In the genomic region with DNA sequence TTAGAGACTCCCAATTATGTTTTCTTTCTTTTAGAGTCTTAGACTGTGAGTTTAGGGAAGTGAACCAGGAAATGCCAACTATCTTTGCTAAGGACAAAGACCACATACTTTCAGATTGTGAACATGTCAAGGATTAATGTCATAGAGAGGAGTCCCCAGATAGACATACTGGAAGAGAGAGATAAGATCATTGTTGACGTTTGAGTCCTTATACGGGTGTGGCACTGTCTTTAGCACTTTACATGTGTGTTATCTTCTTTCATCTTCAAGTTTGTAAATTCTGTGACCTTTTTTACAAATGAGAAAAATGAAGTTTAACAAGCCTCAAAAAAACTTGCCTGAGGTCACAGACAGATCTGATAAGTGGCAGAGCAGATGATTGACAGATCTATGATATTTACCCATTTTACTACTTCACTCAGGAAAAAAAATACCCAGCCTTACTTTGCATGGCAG, we compare ENCODE assay signal across 13 cellular contexts. TPM values are rescaled to one million over a fixed set of nuclear protein-coding genes. Genes with fewer than 3 reads are reported as not detected.
A peak's percentile ranks its signal among the peaks of the same experiment; 100 is the strongest.
DNase-seq lines count a peak whose midpoint lies in the region; ATAC-seq and TF ChIP-seq lines count a peak whose summit lies in the region.
"Had no signal": no experiment of that assay in that cellular context is flagged by ENCODE, and none has a peak within 500 bp of the region (broad histone marks: within the 10 kb centered on the region; RNA-seq: fewer than 3 reads in every experiment).

No MANE protein-coding gene starts in this region.

- no peaks in the 10 kb centered on the region for H3K9me2 ChIP-seq in MM.1S (replicated peaks; ENCODE audit: insufficient read depth, low read length)

- H4K20me1 ChIP-seq in MM.1S (ENCODE audit: insufficient read depth, low read length) = no peaks in the 10 kb centered on the region

- H3K27ac Mint-ChIP-seq in natural killer cell = peak overlapping the region; percentile 69 to 84

- H3K9ac ChIP-seq in MM.1S (ENCODE audit: low read length) = no peak overlapping the region

- peak overlapping the region; percentile 18 for H3K4me3 Mint-ChIP-seq in natural killer cell

- H3K27ac ChIP-seq in MM.1S (ENCODE audit: low read length) (no peak overlapping the region), VCaP (peak overlapping the region; percentile 34; the same call in 1 of the 2 replicates)
- H3K27ac ChIP-seq: esophagus muscularis mucosa, right lobe of liver had no signal

- no peaks in the 10 kb centered on the region for H3K9me3 ChIP-seq in MM.1S (replicated peaks; ENCODE audit: insufficient read depth, low read length)
- H3K9me3 ChIP-seq: esophagus muscularis mucosa, right lobe of liver had no signal

- no peaks in the 10 kb centered on the region for H3K9me3 Mint-ChIP-seq in natural killer cell

- no peaks in the 10 kb centered on the region for H3K36me3 Mint-ChIP-seq in natural killer cell

- H3K79me2 ChIP-seq in MM.1S (ENCODE audit: low read length) = no peaks in the 10 kb centered on the region

- H3K4me3 ChIP-seq in MM.1S (ENCODE audit: low read length) = no peak overlapping the region
- H3K4me3 ChIP-seq: esophagus muscularis mucosa, right lobe of liver had no signal

- DNase-seq in EH (ENCODE audit: low read depth) = peak; percentile 28
- DNase-seq in MM.1S = no peak
- no peak for DNase-seq in natural killer cell
- no peak for DNase-seq in ecto neural progenitor cell (ENCODE audit: low spot score)
- DNase-seq: Calu3; H7; right lobe of liver; stimulated activated CD4-positive, alpha-beta T cell treated with anti-CD3 and anti-CD28 coated beads, Interleukin-4, amount 100 ng/mL, for 4 hours had no signal

- no peak overlapping the region for H2AFZ ChIP-seq in MM.1S (ENCODE audit: low read length)

- H3K4me1 ChIP-seq in MM.1S (ENCODE audit: low read length) = 0 out of 2 replicates have a peak, but pooled peaks cover 6% of the 10 kb centered on the region
- H3K4me1 ChIP-seq: esophagus muscularis mucosa, right lobe of liver had no signal

- no peaks in the 10 kb centered on the region for H3F3A ChIP-seq in MM.1S (ENCODE audit: insufficient read depth, low read length)

- H3K4me2 ChIP-seq in MM.1S (ENCODE audit: low read depth, low read length) = peak overlapping the region; percentile 9; the same call in 1 of the 2 replicates

- H3K27me3 Mint-ChIP-seq in natural killer cell (ENCODE audit: low read depth in 2 of 2) = no peaks in the 10 kb centered on the region

- TF ChIP-seq CTCF in MM.1S (IDR thresholded peaks at IDR 0.05; ENCODE audit: low read length) (no peak), VCaP (conservative IDR thresholded peaks at IDR 0.05) (no peak), natural killer cell (IDR thresholded peaks at IDR 0.05) (no peak)

- ATAC-seq in natural killer cell (peak; percentile 41 to 55 (median 47)), HG02759 (IDR thresholded peaks at IDR 0.05; ENCODE audit: unreplicated experiment) (no peak), HG02973 (IDR thresholded peaks at IDR 0.05; ENCODE audit: unreplicated experiment) (no peak)
- ATAC-seq: right lobe of liver had no signal

- no peaks in the 10 kb centered on the region for H3K27me3 ChIP-seq in MM.1S (replicated peaks; ENCODE audit: insufficient read depth, low read length)
- H3K27me3 ChIP-seq: right lobe of liver had no signal

- H3K36me3 ChIP-seq in MM.1S (replicated peaks; ENCODE audit: insufficient read depth, low read length) = no peaks in the 10 kb centered on the region
- H3K36me3 ChIP-seq: esophagus muscularis mucosa, right lobe of liver had no signal

- intact Hi-C loops in natural killer cell (cut with micrococcal nuclease) = no loop called here

- peaks cover 7 to 13% of the 10 kb centered on the region in 2 donors for H3K4me1 Mint-ChIP-seq in natural killer cell

RNA-seq across cellular contexts. Expression of gene CXorf58, which starts 23.4 kb away (rescaled TPM):
- total RNA-seq in natural killer cell = not detected
- total RNA-seq: activated CD8-positive, alpha-beta memory T cell treated with anti-CD3 and anti-CD28 coated beads for 36 hours; Calu3; H7; right lobe of liver had no signal

RNA-seq across cellular contexts. Expression of gene APOO, which starts 23.4 kb away (rescaled TPM):
- 10 to 100 TPM in 1 of 3 donors, 1 to 10 TPM in 2; 8.8 to 13.0 (median 10.0) TPM for total RNA-seq in natural killer cell

Comparison
In these comparisons a context has a peak if more than half of its experiments do, and no peak if none do; other contexts are left out.
1. ATAC-seq: peak in natural killer cell (3 of 3); none in HG02759 (single experiment) and HG02973 (single experiment).